Comparison of ENCODE assay signal across 18 cellular contexts in the genomic region with DNA sequence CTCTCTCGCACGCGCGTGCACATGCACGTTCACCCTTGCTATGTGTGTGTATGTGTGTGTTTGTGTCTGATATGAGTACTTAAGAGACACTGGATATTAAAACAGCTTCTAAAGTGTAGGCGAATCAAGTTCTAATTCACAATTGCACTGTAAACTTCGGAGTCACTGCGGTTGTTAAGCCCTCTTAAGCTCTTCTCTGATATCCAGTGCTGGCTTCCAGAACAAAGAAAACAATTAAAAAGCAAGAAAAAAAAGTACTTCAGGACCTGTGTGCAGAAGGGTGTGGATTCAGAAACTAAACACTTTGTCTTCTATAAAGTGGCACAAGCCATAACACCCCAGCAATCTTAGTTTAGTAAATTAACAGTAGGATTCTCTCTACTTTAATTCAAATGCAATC.
"Had no signal": no experiment of that assay in that cellular context is flagged by ENCODE, and none has a peak within 500 bp of the region (broad histone marks: within the 10 kb centered on the region; RNA-seq: fewer than 3 reads in every experiment).

No MANE protein-coding gene starts in this region.

- H3K9me3 ChIP-seq: adrenal gland, left ventricle myocardium inferior, thoracic aorta, upper lobe of right lung had no signal

- H3K36me3 ChIP-seq: adrenal gland, left ventricle myocardium inferior, thoracic aorta, upper lobe of right lung, WERI-Rb-1 had no signal

- H3K4me1 ChIP-seq: adrenal gland, upper lobe of right lung had no signal

- H3K27me3 Mint-ChIP-seq: natural killer cell treated with Interleukin-12 subunit alpha and Interleukin-12 subunit beta and Interleukin-15 and Interleukin-18, amount 100 ng/mL, for 72 hours had no signal

- ATAC-seq: natural killer cell treated with Interleukin-12 subunit alpha and Interleukin-12 subunit beta and Interleukin-15 and Interleukin-18, amount 100 ng/mL, for 72 hours; upper lobe of right lung had no signal

- H3K27me3 ChIP-seq: adrenal gland, upper lobe of right lung had no signal

- H3K4me3 ChIP-seq: adrenal gland, left ventricle myocardium inferior, thoracic aorta, upper lobe of right lung had no signal

- H3K36me3 Mint-ChIP-seq: natural killer cell treated with Interleukin-12 subunit alpha and Interleukin-12 subunit beta and Interleukin-15 and Interleukin-18, amount 100 ng/mL, for 72 hours had no signal

- H3K27ac ChIP-seq: adrenal gland, left ventricle myocardium inferior, thoracic aorta, upper lobe of right lung, WERI-Rb-1 had no signal

- FAIRE-seq: colon, endometrium, kidney had no signal

- DNase-seq: activated CD4-positive, alpha-beta T cell treated with anti-CD3 and anti-CD28 coated beads, Interleukin-2, amount 50 U/mL, for 48 hours; activated effector memory CD4-positive, alpha-beta T cell treated with Interleukin-2 at 50 U/mL for 16 hours; activated naive CD4-positive, alpha-beta T cell treated with anti-CD3 and anti-CD28 coated beads, Interleukin-2, amount 50 U/mL, for 16 hours; activated T-cell treated with anti-CD3 and anti-CD28 coated beads, Interleukin-2, amount 50 U/mL, for 1 hour; adrenal gland; caudate nucleus; kidney; left ventricle myocardium inferior; mesenchymal stem cell; stimulated activated CD4-positive, alpha-beta T cell treated with anti-CD3 and anti-CD28 coated beads, Interleukin-12 subunit alpha, Interleukin-12 subunit beta, amount 100 ng/mL, for 4 hours; stimulated activated CD4-positive, alpha-beta T cell treated with anti-CD3 and anti-CD28 coated beads, Interleukin-2, amount 100 ng/mL, for 24 hours; upper lobe of right lung; WERI-Rb-1 had no signal

- H3K27ac Mint-ChIP-seq: natural killer cell treated with Interleukin-12 subunit alpha and Interleukin-12 subunit beta and Interleukin-15 and Interleukin-18, amount 100 ng/mL, for 72 hours; T-helper 1 cell treated with Interleukin-12 subunit alpha and Interleukin-12 subunit beta and Interleukin-4 antibody, amounts not matched to agents 30 μg/mL and 1 μg/mL, for 36 hours had no signal

- H3K9me3 Mint-ChIP-seq: T-helper 1 cell treated with Interleukin-12 subunit alpha and Interleukin-12 subunit beta and Interleukin-4 antibody, amounts not matched to agents 30 μg/mL and 1 μg/mL, for 36 hours had no signal

- H3K4me3 Mint-ChIP-seq: natural killer cell treated with Interleukin-12 subunit alpha and Interleukin-12 subunit beta and Interleukin-15 and Interleukin-18, amount 100 ng/mL, for 72 hours; T-helper 1 cell treated with Interleukin-12 subunit alpha and Interleukin-12 subunit beta and Interleukin-4 antibody, amounts not matched to agents 30 μg/mL and 1 μg/mL, for 36 hours had no signal
